ENCODE assay signal across 8 cellular contexts in genomic region chr2:173355866-173356508, GRCh38. TPM values are rescaled to one million over a fixed set of nuclear protein-coding genes. Genes with fewer than 3 reads are reported as not detected.
A peak's percentile ranks its signal among the peaks of the same experiment; 100 is the strongest.
DNase-seq lines count a peak whose midpoint lies in the region; ATAC-seq and TF ChIP-seq lines count a peak whose summit lies in the region.

No MANE protein-coding gene starts in this region.

- H3K36me3 ChIP-seq in SK-N-MC (ENCODE audit: insufficient read depth, low read length): peaks cover 40% of the 10 kb centered on the region

- H3K4me3 ChIP-seq in SK-N-MC (peak overlapping the region; percentile 98), fibroblast of villous mesenchyme (ENCODE audit: low read depth, low read length) (peak overlapping the region; percentile 75)

- H3K9ac ChIP-seq in SK-N-MC (ENCODE audit: insufficient read length): peak overlapping the region; percentile 78

- no peaks in the 10 kb centered on the region for H3K9me3 Mint-ChIP-seq in activated T-cell treated with anti-CD3 and anti-CD28 coated beads, Interleukin-2, amount 50 U/mL, for 4 hours

- H3K36me3 Mint-ChIP-seq in activated T-cell treated with anti-CD3 and anti-CD28 coated beads, Interleukin-2, amount 50 U/mL, for 4 hours (ENCODE audit: insufficient read depth): no peaks in the 10 kb centered on the region

- H3K27me3 Mint-ChIP-seq in activated T-cell treated with anti-CD3 and anti-CD28 coated beads, Interleukin-2, amount 50 U/mL, for 4 hours (ENCODE audit: low read depth): peaks cover 46% of the 10 kb centered on the region

- H3K27ac ChIP-seq in SK-N-MC: no peak overlapping the region

- peaks cover 24% of the 10 kb centered on the region for H3K4me1 Mint-ChIP-seq in activated T-cell treated with anti-CD3 and anti-CD28 coated beads, Interleukin-2, amount 50 U/mL, for 4 hours (ENCODE audit: low read depth)

- TF ChIP-seq CTCF in fibroblast of villous mesenchyme (IDR thresholded peaks at IDR 0.05; ENCODE audit: insufficient read depth, low read depth, low read length): no peak

- H3K9me3 ChIP-seq in SK-N-MC (ENCODE audit: low read depth, low read length): no peaks in the 10 kb centered on the region

- DNase-seq in activated T-cell treated with anti-CD3 and anti-CD28 coated beads, Interleukin-2, amount 50 U/mL, for 4 hours: no peak
- DNase-seq in activated T-cell treated with anti-CD3 and anti-CD28 coated beads for 4 hours: no peak
- no peak for DNase-seq in SK-N-MC (ENCODE audit: low read depth, low spot score)
- no peak for DNase-seq in fibroblast of villous mesenchyme (ENCODE audit: low read depth)
- peak; percentile 3 for DNase-seq in stimulated activated naive CD4-positive, alpha-beta T cell treated with Interleukin-2 at 50 U/mL for 16 hours (lab: John Stamatoyannopoulos, UW)
- DNase-seq in kidney tubule cell (ENCODE audit: low spot score): no peak
- DNase-seq in HuH-7 (ENCODE audit: low spot score): no peak

- no peak for ATAC-seq in activated T-cell treated with anti-CD3 and anti-CD28 coated beads, Interleukin-2, amount 50 U/mL, for 4 hours
- ATAC-seq in HG03442 (IDR thresholded peaks at IDR 0.05; ENCODE audit: unreplicated experiment): no peak

- peak overlapping the region; percentile 84 for H3K4me3 Mint-ChIP-seq in activated T-cell treated with anti-CD3 and anti-CD28 coated beads, Interleukin-2, amount 50 U/mL, for 4 hours

RNA-seq across cellular contexts. Expression of gene CDCA7, which starts 1.3 kb away (rescaled TPM):
- 10 to 100 TPM; 23.1 to 36.9 (median 28.0) TPM for total RNA-seq in activated T-cell treated with anti-CD3 and anti-CD28 coated beads, Interleukin-2, amount 50 U/mL, for 4 hours
- total RNA-seq in fibroblast of villous mesenchyme: 5.5 and 5.6 TPM in 2 replicates
